In the genomic region with DNA sequence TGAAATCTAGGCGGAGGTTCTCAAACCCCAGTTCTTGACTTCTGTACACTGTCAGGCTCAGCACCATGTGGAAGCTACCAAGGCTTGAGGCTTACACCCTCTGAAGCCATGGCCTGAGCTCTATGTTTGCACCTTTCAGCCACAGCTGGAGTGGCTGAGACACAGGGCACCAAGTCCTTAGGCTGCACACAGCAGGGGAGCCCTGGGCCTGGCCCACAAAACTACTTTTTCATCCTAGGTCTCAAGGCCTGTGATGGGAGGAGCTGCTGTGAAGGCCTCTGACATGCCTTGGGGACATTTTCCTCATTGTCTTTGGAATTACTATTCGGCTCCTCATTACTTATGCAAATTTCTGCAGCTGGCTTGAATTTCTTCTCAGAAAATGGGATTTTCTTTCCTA, we compare ENCODE assay signal across 17 cellular contexts.
A peak's percentile ranks its signal among the peaks of the same experiment; 100 is the strongest.
DNase-seq lines count a peak whose midpoint lies in the region; ATAC-seq lines count a peak whose summit lies in the region.
"Had no signal": no experiment of that assay in that cellular context is flagged by ENCODE, and none has a peak within 500 bp of the region (broad histone marks: within the 10 kb centered on the region; RNA-seq: fewer than 3 reads in every experiment).

No MANE protein-coding gene starts in this region.

- H2AK5ac ChIP-seq in mesendoderm (ENCODE audit: low read length): no peak overlapping the region

- peak; percentile 61 for DNase-seq in ELF-1 (ENCODE audit: low read depth, low spot score)
- peak; percentile 10 for DNase-seq in NCI-H69 (lab: John Stamatoyannopoulos, UW)
- DNase-seq in mesendoderm: peak; percentile 49
- DNase-seq: AML-193; Caco-2; Calu3; CD4-positive, alpha-beta T cell; CD8-positive, alpha-beta T cell; DMS79 treated with DMSO at 0.1 percent for 48 hours; GDM1 had no signal

- no peak overlapping the region for H3K27ac ChIP-seq in mesendoderm (ENCODE audit: low read depth, low read length)
- H3K27ac ChIP-seq: 22Rv1; A549; BLaER1 treated with 17β-estradiol and CSF1 and Interleukin-3, amounts not matched to agents 10 nM and 100 nM; C4-2B had no signal

- no CpG with 5 or more reads among the region's 2 CpGs for WGBS in mesendoderm (ENCODE audit: extremely low coverage, insufficient coverage, low lambda C conversion rate)

- H3K27me3 ChIP-seq in mesendoderm (ENCODE audit: insufficient read depth, low read length, poor library complexity): no peaks in the 10 kb centered on the region
- H3K27me3 ChIP-seq: BLaER1 treated with 17β-estradiol and CSF1 and Interleukin-3, amounts not matched to agents 10 nM and 100 nM had no signal

- no peak overlapping the region for H3K18ac ChIP-seq in mesendoderm (ENCODE audit: low read length)

- no peak overlapping the region for H2BK15ac ChIP-seq in mesendoderm (replicated peaks; ENCODE audit: low read depth)

- no peak overlapping the region for H3K4me2 ChIP-seq in mesendoderm (ENCODE audit: low read length)
- H3K4me2 ChIP-seq: A549; BLaER1 treated with 17β-estradiol and CSF1 and Interleukin-3, amounts not matched to agents 10 nM and 100 nM had no signal

- H3K23ac ChIP-seq in mesendoderm (ENCODE audit: low read length): no peak overlapping the region

- no peak overlapping the region for H2BK120ac ChIP-seq in mesendoderm (ENCODE audit: low read depth, low read length)

- H3K4me1 ChIP-seq in mesendoderm (ENCODE audit: control insufficient read depth, low read depth, low read length): no peaks in the 10 kb centered on the region
- H3K4me1 ChIP-seq: A549; BLaER1 treated with 17β-estradiol and CSF1 and Interleukin-3, amounts not matched to agents 10 nM and 100 nM; Caco-2 had no signal

- no peak overlapping the region for H3K9ac ChIP-seq in mesendoderm (ENCODE audit: low read length)
- H3K9ac ChIP-seq: BLaER1 treated with 17β-estradiol and CSF1 and Interleukin-3, amounts not matched to agents 10 nM and 100 nM had no signal

- H3K79me2 ChIP-seq in mesendoderm (ENCODE audit: control insufficient read depth, insufficient read depth, low read length): no peaks in the 10 kb centered on the region

- no peak overlapping the region for H3K56ac ChIP-seq in mesendoderm (ENCODE audit: low read length)

- H2BK5ac ChIP-seq in mesendoderm (ENCODE audit: low read length): no peak overlapping the region

- H3K79me1 ChIP-seq in mesendoderm (ENCODE audit: low read length): no peaks in the 10 kb centered on the region

- no peaks in the 10 kb centered on the region for H3K36me3 ChIP-seq in mesendoderm (ENCODE audit: control insufficient read depth, insufficient read depth, low read length)
- H3K36me3 ChIP-seq: BLaER1 treated with 17β-estradiol and CSF1 and Interleukin-3, amounts not matched to agents 10 nM and 100 nM had no signal

- H4K5ac ChIP-seq in mesendoderm (ENCODE audit: low read length): no peak overlapping the region

- no peak overlapping the region for H4K8ac ChIP-seq in mesendoderm (ENCODE audit: low read depth, low read length)

- no peak overlapping the region for H3K4me3 ChIP-seq in mesendoderm (ENCODE audit: low read length)
- H3K4me3 ChIP-seq: A549; BLaER1 treated with 17β-estradiol and CSF1 and Interleukin-3, amounts not matched to agents 10 nM and 100 nM; GM12878 had no signal

- ATAC-seq in GM21526 (IDR thresholded peaks at IDR 0.05; ENCODE audit: low FRiP score, unreplicated experiment): no peak
- no peak for ATAC-seq in GM18873 (IDR thresholded peaks at IDR 0.05; ENCODE audit: low FRiP score, unreplicated experiment)
- ATAC-seq: A549; CD8-positive, alpha-beta T cell; GM12878 had no signal

- no peak overlapping the region for H3K4ac ChIP-seq in mesendoderm (ENCODE audit: low read depth, low read length)

Comparison
In these comparisons a context has a peak if more than half of its experiments do, and no peak if none do; other contexts are left out.
1. DNase-seq: peak in every context shown above with its lines; median percentile 61 in ELF-1; 49 in mesendoderm; 10 in NCI-H69.